ENCODE assay signal across 26 cellular contexts in the genomic region with DNA sequence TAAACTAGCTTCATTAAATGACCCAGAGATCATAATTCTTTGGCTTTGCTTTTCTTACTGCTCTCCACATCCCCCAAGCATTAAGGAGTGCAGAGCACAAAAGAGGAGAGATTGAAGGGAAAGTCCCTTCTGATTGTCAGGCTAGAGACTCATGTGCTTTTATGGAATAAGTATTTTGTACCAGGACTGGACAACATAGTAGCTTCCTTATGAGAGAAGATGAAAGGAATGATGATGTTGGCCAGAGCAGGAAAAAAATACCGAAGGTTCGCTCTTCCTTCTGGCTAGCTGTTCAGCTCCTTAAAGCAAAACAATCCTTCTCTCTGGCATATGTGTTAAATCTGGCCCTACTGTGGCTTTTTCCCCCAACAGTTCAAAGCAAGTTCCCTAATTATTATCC.
"Had no signal": no experiment of that assay in that cellular context is flagged by ENCODE, and none has a peak within 500 bp of the region (broad histone marks: within the 10 kb centered on the region; RNA-seq: fewer than 3 reads in every experiment).

No MANE protein-coding gene starts in this region.

- H3K27me3 Mint-ChIP-seq: activated naive CD8-positive, alpha-beta T cell treated with anti-CD3 and anti-CD28 coated beads for 36 hours; effector memory CD8-positive, alpha-beta T cell had no signal

- H3K36me3 ChIP-seq: adrenal gland, brain microvascular endothelial cell, left lung, thoracic aorta, upper lobe of left lung, WERI-Rb-1 had no signal

- H3K79me2 ChIP-seq: parathyroid adenoma had no signal

- H2AFZ ChIP-seq: parathyroid adenoma had no signal

- H3K9ac ChIP-seq: parathyroid adenoma had no signal

- H3K27ac ChIP-seq: adrenal gland, brain microvascular endothelial cell, left lung, parathyroid adenoma, thoracic aorta, upper lobe of left lung, WERI-Rb-1 had no signal

- H3K4me3 Mint-ChIP-seq: activated naive CD4-positive, alpha-beta T cell treated with anti-CD3 and anti-CD28 coated beads for 36 hours; activated naive CD8-positive, alpha-beta T cell treated with anti-CD3 and anti-CD28 coated beads for 36 hours; effector memory CD8-positive, alpha-beta T cell; naive B cell; T-helper 1 cell treated with Interleukin-12 subunit alpha and Interleukin-12 subunit beta and Interleukin-4 antibody, amounts not matched to agents 30 μg/mL and 1 μg/mL, for 36 hours had no signal

- H3K4me3 ChIP-seq: adrenal gland, left lung, lung, mucosa of descending colon, thoracic aorta, upper lobe of left lung had no signal

- H3K4me1 Mint-ChIP-seq: activated naive CD8-positive, alpha-beta T cell treated with anti-CD3 and anti-CD28 coated beads for 36 hours; naive B cell had no signal

- ATAC-seq: activated CD4-positive, CD25-positive, alpha-beta regulatory T cell treated with anti-CD3 and anti-CD28 coated beads, Interleukin-2, amount 50 U/mL, for 24 hours; left lung; mucosa of descending colon; right cardiac atrium; stimulated activated naive CD8-positive, alpha-beta T cell treated with anti-CD3 and anti-CD28 coated beads, Interleukin-15, Interleukin-2, amounts not matched to agents 100 U/mL and 50 U/mL, for 24 hours had no signal

- H3K27me3 ChIP-seq: adrenal gland, brain microvascular endothelial cell, left lung, upper lobe of left lung had no signal

- H3K9me3 ChIP-seq: thoracic aorta had no signal

- H3K4me1 ChIP-seq: adrenal gland, left lung, parathyroid adenoma, upper lobe of left lung had no signal

- H3K27ac Mint-ChIP-seq: activated naive CD4-positive, alpha-beta T cell treated with anti-CD3 and anti-CD28 coated beads for 36 hours; activated naive CD8-positive, alpha-beta T cell treated with anti-CD3 and anti-CD28 coated beads for 36 hours; effector memory CD8-positive, alpha-beta T cell; naive B cell had no signal

- DNase-seq: activated CD4-positive, alpha-beta T cell treated with anti-CD3 and anti-CD28 coated beads for 48 hours; activated CD4-positive, alpha-beta T cell treated with anti-CD3 and anti-CD28 coated beads, Interleukin-2, amount 50 U/mL, for 48 hours; activated CD8-positive, alpha-beta memory T cell treated with anti-CD3 and anti-CD28 coated beads for 24 hours; activated effector memory CD4-positive, alpha-beta T cell treated with Interleukin-2 at 50 U/mL for 16 hours; activated naive CD4-positive, alpha-beta T cell treated with anti-CD3 and anti-CD28 coated beads for 36 hours; activated naive CD8-positive, alpha-beta T cell treated with anti-CD3 and anti-CD28 coated beads for 36 hours; adrenal gland; aorta; brain microvascular endothelial cell; cortex of kidney; effector memory CD8-positive, alpha-beta T cell; left lung; mucosa of descending colon; naive B cell; right cardiac atrium; stimulated activated CD4-positive, alpha-beta T cell treated with anti-CD3 and anti-CD28 coated beads, Interleukin-2, amount 100 ng/mL, for 48 hours; stimulated activated naive CD8-positive, alpha-beta T cell treated with anti-CD3 and anti-CD28 coated beads, Interleukin-15, Interleukin-2, amounts not matched to agents 100 U/mL and 50 U/mL, for 24 hours; SW 1271; T-helper 9 cell; upper lobe of left lung; WERI-Rb-1 had no signal
